ENCODE assay signal across 17 cellular contexts in genomic region chr1:166322470-166322869, GRCh38.
DNase-seq lines count a peak whose midpoint lies in the region; ATAC-seq and TF ChIP-seq lines count a peak whose summit lies in the region.
"Had no signal": no experiment of that assay in that cellular context is flagged by ENCODE, and none has a peak within 500 bp of the region (broad histone marks: within the 10 kb centered on the region; RNA-seq: fewer than 3 reads in every experiment).

No MANE protein-coding gene starts in this region.

- peaks cover 2% of the 10 kb centered on the region; the same call in 1 of the 2 replicates for H3K27me3 Mint-ChIP-seq in HFFc6 (ENCODE audit: insufficient read depth)

- H3K4me3 Mint-ChIP-seq in HFFc6: no peak overlapping the region
- H3K4me3 Mint-ChIP-seq: CD4-positive, alpha-beta T cell; GM23338 had no signal

- peaks cover 4% of the 10 kb centered on the region; the same call in 1 of the 2 replicates for H3K36me3 Mint-ChIP-seq in HFFc6 (ENCODE audit: low read depth)

- peak overlapping the region; percentile 33; the same call in 1 of the 2 replicates for H3K4me2 ChIP-seq in BLaER1
- peak overlapping the region; percentile 46 for H3K4me2 ChIP-seq in OCI-LY3 (ENCODE audit: low read length)
- H3K4me2 ChIP-seq: GM23338 had no signal

- H3K27me3 ChIP-seq in BLaER1: no peaks in the 10 kb centered on the region
- H3K27me3 ChIP-seq in OCI-LY3 (ENCODE audit: low read depth, low read length): 0 out of 2 replicates have a peak, but pooled peaks cover 7% of the 10 kb centered on the region

- H2AFZ ChIP-seq in OCI-LY3 (ENCODE audit: low read depth, low read length): no peak overlapping the region
- H2AFZ ChIP-seq: GM23338 had no signal

- no peak overlapping the region for H3K27ac ChIP-seq in BLaER1
- H3K27ac ChIP-seq in OCI-LY3 (ENCODE audit: low read length): no peak overlapping the region
- H3K27ac ChIP-seq: 22Rv1, HL-60 had no signal

- H3K9me3 ChIP-seq in BLaER1: no peaks in the 10 kb centered on the region
- H3K9me3 ChIP-seq in OCI-LY3 (ENCODE audit: insufficient read depth, low read length): no peaks in the 10 kb centered on the region

- TF ChIP-seq CTCF in OCI-LY3 (IDR thresholded peaks at IDR 0.05; ENCODE audit: low read depth, low read length): no peak
- no peak for TF ChIP-seq CTCF in HFFc6 (IDR thresholded peaks at IDR 0.05)

- H3K4me1 ChIP-seq in BLaER1 (peaks cover 20% of the 10 kb centered on the region), OCI-LY3 (ENCODE audit: low read length) (peaks cover 26% of the 10 kb centered on the region)

- H3K4me3 ChIP-seq in BLaER1 (no peak overlapping the region), OCI-LY3 (ENCODE audit: low read length) (no peak overlapping the region)
- H3K4me3 ChIP-seq: GM23338 had no signal

- ATAC-seq in GM21390 (IDR thresholded peaks at IDR 0.05; ENCODE audit: unreplicated experiment) (peak; percentile 58), HG02870 (IDR thresholded peaks at IDR 0.05; ENCODE audit: unreplicated experiment) (peak; percentile 79), GM19467 (IDR thresholded peaks at IDR 0.05; ENCODE audit: unreplicated experiment) (no peak)
- ATAC-seq: GM23338 had no signal

- no peaks in the 10 kb centered on the region for H3K4me1 Mint-ChIP-seq in HFFc6 (ENCODE audit: low read depth)

- H3K36me3 ChIP-seq in BLaER1 (no peaks in the 10 kb centered on the region), OCI-LY3 (replicated peaks; ENCODE audit: low read depth, low read length) (no peaks in the 10 kb centered on the region)

- H4K20me1 ChIP-seq in BLaER1 (no peaks in the 10 kb centered on the region), OCI-LY3 (ENCODE audit: insufficient read depth, low read length) (no peaks in the 10 kb centered on the region)

- H3K79me2 ChIP-seq in OCI-LY3 (ENCODE audit: low read length): no peaks in the 10 kb centered on the region

- H3K27ac Mint-ChIP-seq in HFFc6: no peak overlapping the region
- H3K27ac Mint-ChIP-seq: CD4-positive, alpha-beta T cell; GM23338 had no signal

- H3K9ac ChIP-seq in BLaER1 (no peak overlapping the region), OCI-LY3 (ENCODE audit: low read length) (no peak overlapping the region)

- peaks cover 45% of the 10 kb centered on the region for H3K9me3 Mint-ChIP-seq in HFFc6

- no peak for DNase-seq in HFFc6
- DNase-seq in HUDEP-2 (lab: John Stamatoyannopoulos, UW; ENCODE audit: unreplicated experiment in 76 of 76): no peak
- DNase-seq: Calu3; CD4-positive, alpha-beta T cell; DMS 273 treated with DMSO at 0.1 percent for 48 hours; H7; IMR-90; Kasumi-1; KBM-7 had no signal
